In genomic region chr7:137789215-137789899, GRCh38 we compare ENCODE assay signal across 19 cellular contexts. TPM values are rescaled to one million over a fixed set of nuclear protein-coding genes. Genes with fewer than 3 reads are reported as not detected.
"Had no signal": no experiment of that assay in that cellular context is flagged by ENCODE, and none has a peak within 500 bp of the region (broad histone marks: within the 10 kb centered on the region; RNA-seq: fewer than 3 reads in every experiment).

No MANE protein-coding gene starts in this region.

- H3K9me3 Mint-ChIP-seq: activated CD4-positive, alpha-beta memory T cell treated with anti-CD3 and anti-CD28 coated beads, Interleukin-2, amount 10 ng/mL, durations not matched to agents 7 days and 5 days; dendritic cell treated with granulocyte-macrophage colony-stimulating factor and Interleukin-4, amounts not matched to agents 40 ng/mL and 50 ng/mL, for 4 days had no signal

- H3K9me3 ChIP-seq: esophagus muscularis mucosa, left ventricle myocardium inferior, pancreas had no signal

- H3K4me1 Mint-ChIP-seq: activated CD4-positive, alpha-beta memory T cell treated with anti-CD3 and anti-CD28 coated beads, Interleukin-2, amount 10 ng/mL, durations not matched to agents 7 days and 5 days; activated CD4-positive, alpha-beta T cell treated with anti-CD3 and anti-CD28 coated beads for 36 hours; activated naive CD8-positive, alpha-beta T cell treated with anti-CD3 and anti-CD28 coated beads, Interleukin-2, amount 10 ng/mL, durations not matched to agents 7 days and 5 days; nephron progenitor cell had no signal

- H3K27ac ChIP-seq: esophagus muscularis mucosa, left ventricle myocardium inferior, pancreas, skin epidermis, VCaP had no signal

- H3K36me3 ChIP-seq: esophagus muscularis mucosa, left ventricle myocardium inferior, pancreas had no signal

- H3K36me3 Mint-ChIP-seq: activated naive CD8-positive, alpha-beta T cell treated with anti-CD3 and anti-CD28 coated beads, Interleukin-2, amount 10 ng/mL, durations not matched to agents 7 days and 5 days had no signal

- H3K27me3 ChIP-seq: esophagus muscularis mucosa, pancreas had no signal

- ATAC-seq: activated CD4-positive, alpha-beta T cell treated with anti-CD3 and anti-CD28 coated beads for 36 hours; activated T-cell treated with anti-CD3 and anti-CD28 coated beads, Interleukin-2, amount 50 U/mL, for 72 hours; pancreas had no signal

- DNase-seq: activated CD4-positive, alpha-beta memory T cell treated with anti-CD3 and anti-CD28 coated beads, Interleukin-2, amount 10 ng/mL, durations not matched to agents 7 days and 5 days; activated CD4-positive, alpha-beta T cell treated with anti-CD3 and anti-CD28 coated beads for 36 hours; activated CD8-positive, alpha-beta memory T cell treated with anti-CD3 and anti-CD28 coated beads, Interleukin-2, amount 50 U/mL, for 4 hours; activated naive CD8-positive, alpha-beta T cell treated with anti-CD3 and anti-CD28 coated beads, Interleukin-2, amount 10 ng/mL, durations not matched to agents 7 days and 5 days; activated T-cell treated with anti-CD3 and anti-CD28 coated beads, Interleukin-2, amount 50 U/mL, for 72 hours; aorta; central memory CD4-positive, alpha-beta T cell; kidney; left ventricle myocardium inferior; mesendoderm; nephron progenitor cell; pancreas; retina; T1000; trophoblast cell had no signal

- H3K4me1 ChIP-seq: esophagus muscularis mucosa, left ventricle myocardium inferior, pancreas had no signal

- H3K4me3 ChIP-seq: esophagus muscularis mucosa, left ventricle myocardium inferior, pancreas, skin epidermis had no signal

- H3K4me3 Mint-ChIP-seq: activated CD4-positive, alpha-beta memory T cell treated with anti-CD3 and anti-CD28 coated beads, Interleukin-2, amount 10 ng/mL, durations not matched to agents 7 days and 5 days; activated CD4-positive, alpha-beta T cell treated with anti-CD3 and anti-CD28 coated beads for 36 hours; activated naive CD8-positive, alpha-beta T cell treated with anti-CD3 and anti-CD28 coated beads, Interleukin-2, amount 10 ng/mL, durations not matched to agents 7 days and 5 days; activated T-cell treated with anti-CD3 and anti-CD28 coated beads, Interleukin-2, amount 50 U/mL, for 72 hours; dendritic cell treated with granulocyte-macrophage colony-stimulating factor and Interleukin-4, amounts not matched to agents 40 ng/mL and 50 ng/mL, for 4 days; nephron progenitor cell had no signal

- H3K27ac Mint-ChIP-seq: activated CD4-positive, alpha-beta memory T cell treated with anti-CD3 and anti-CD28 coated beads, Interleukin-2, amount 10 ng/mL, durations not matched to agents 7 days and 5 days; activated CD4-positive, alpha-beta T cell treated with anti-CD3 and anti-CD28 coated beads for 36 hours; activated naive CD8-positive, alpha-beta T cell treated with anti-CD3 and anti-CD28 coated beads, Interleukin-2, amount 10 ng/mL, durations not matched to agents 7 days and 5 days; activated T-cell treated with anti-CD3 and anti-CD28 coated beads, Interleukin-2, amount 50 U/mL, for 72 hours; dendritic cell treated with granulocyte-macrophage colony-stimulating factor and Interleukin-4, amounts not matched to agents 40 ng/mL and 50 ng/mL, for 4 days had no signal

RNA-seq across cellular contexts. Expression of gene DGKI, which starts 57.4 kb away (rescaled TPM):
- total RNA-seq: activated naive CD8-positive, alpha-beta T cell treated with anti-CD3 and anti-CD28 coated beads, Interleukin-2, amount 10 ng/mL, durations not matched to agents 7 days and 5 days had no signal
